In the genomic region with DNA sequence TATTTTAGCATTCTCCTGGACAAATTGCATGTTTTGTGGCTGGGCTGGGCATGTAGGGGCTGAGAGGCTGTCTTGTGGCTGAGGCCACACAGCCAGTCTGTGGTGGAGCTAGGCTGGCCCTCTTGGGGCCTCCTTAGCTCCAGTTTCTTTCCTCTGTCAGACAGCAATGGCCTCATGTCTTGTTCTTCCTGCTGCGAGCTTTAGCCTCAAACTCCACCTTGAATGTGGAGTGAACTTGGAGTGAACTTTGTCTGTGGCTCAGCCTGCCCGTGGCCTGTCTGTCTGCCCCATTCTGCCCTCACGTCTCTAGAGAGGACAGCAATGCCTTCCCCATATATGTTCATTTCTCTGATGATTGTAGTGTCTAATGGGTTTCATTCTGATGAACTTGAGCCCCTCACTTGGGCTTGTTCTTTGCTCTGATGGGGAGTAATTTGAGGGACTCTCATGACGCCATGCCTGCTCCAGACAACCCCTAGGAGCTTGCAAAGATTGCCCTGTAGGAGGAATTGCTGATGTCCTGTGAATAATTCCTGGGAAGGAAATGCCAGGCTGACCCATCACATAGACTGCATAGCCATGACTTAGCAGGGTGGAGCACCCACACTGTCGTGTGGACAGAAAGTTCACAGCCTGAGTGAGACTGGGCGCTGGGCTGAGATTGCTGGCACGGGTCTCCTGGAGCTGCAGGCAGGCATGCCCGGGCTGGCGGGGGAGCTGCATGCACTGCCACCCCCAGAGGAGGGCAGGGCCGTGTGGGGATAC, we compare ENCODE assay signal across 12 cellular contexts. TPM values are rescaled to one million over a fixed set of nuclear protein-coding genes. Genes with fewer than 3 reads are reported as not detected.
A peak's percentile ranks its signal among the peaks of the same experiment; 100 is the strongest.
DNase-seq lines count a peak whose midpoint lies in the region; ATAC-seq, FAIRE-seq and TF ChIP-seq lines count a peak whose summit lies in the region.
"Had no signal": no experiment of that assay in that cellular context is flagged by ENCODE, and none has a peak within 500 bp of the region (broad histone marks: within the 10 kb centered on the region; RNA-seq: fewer than 3 reads in every experiment).

No MANE protein-coding gene starts in this region.

- H3K79me2 ChIP-seq in endothelial cell of umbilical vein (ENCODE audit: control insufficient read depth, insufficient read depth, low read length) (peaks cover 90% of the 10 kb centered on the region), osteoblast (ENCODE audit: insufficient read depth, low read length) (peaks cover 92% of the 10 kb centered on the region)

- H3K9ac ChIP-seq in BLaER1 (no peak overlapping the region), endothelial cell of umbilical vein (replicated peaks; ENCODE audit: extremely low read depth, insufficient read depth, low read length) (peak overlapping the region; percentile 18)

- H2AFZ ChIP-seq in endothelial cell of umbilical vein (ENCODE audit: low read depth, low read length) = no peak overlapping the region
- no peak overlapping the region for H2AFZ ChIP-seq in osteoblast (ENCODE audit: low read length)

- H3K9me3 Mint-ChIP-seq in activated T-helper 17 cell treated with anti-CD3 and anti-CD28 coated beads, Interleukin-2, amount 50 U/mL, for 72 hours = no peaks in the 10 kb centered on the region

- no peak overlapping the region for H3K4me3 Mint-ChIP-seq in activated T-helper 17 cell treated with anti-CD3 and anti-CD28 coated beads, Interleukin-2, amount 50 U/mL, for 72 hours

- intact Hi-C loops in endothelial cell of umbilical vein (cut with micrococcal nuclease) = no loop called here

- no peak overlapping the region for H3K4me3 ChIP-seq in BLaER1
- no peak overlapping the region for H3K4me3 ChIP-seq in endothelial cell of umbilical vein (replicated peaks in 1 of 3; ENCODE audit: insufficient read depth in 1 of 3, low read depth in 1 of 3, low read length in 3 of 3)
- peak overlapping the region; percentile 9 for H3K4me3 ChIP-seq in osteoblast (ENCODE audit: insufficient read depth, low read length)
- H3K4me3 ChIP-seq: body of pancreas had no signal

- no peaks in the 10 kb centered on the region for H3K9me1 ChIP-seq in endothelial cell of umbilical vein (replicated peaks; ENCODE audit: control insufficient read depth, extremely low read depth, insufficient read depth, low read length)

- peak; percentile 67 for FAIRE-seq in endothelial cell of umbilical vein (lab: Jason Lieb, UNC)
- FAIRE-seq: GM18507 had no signal

- H3K4me1 ChIP-seq in BLaER1 (peaks cover 68% of the 10 kb centered on the region), endothelial cell of umbilical vein (ENCODE audit: control insufficient read depth, extremely low read depth, insufficient read depth, low read length) (peaks cover 55% of the 10 kb centered on the region), osteoblast (ENCODE audit: insufficient read depth, low read length) (peaks cover 52% of the 10 kb centered on the region)

- dilution Hi-C loops in endothelial cell of umbilical vein (cut with MboI; ENCODE audit: extremely low pct_ligation_motif_present, low sequenced_read_pairs) = no loop called here

- H3K36me3 ChIP-seq in BLaER1 = peaks cover 6% of the 10 kb centered on the region
- H3K36me3 ChIP-seq in endothelial cell of umbilical vein (ENCODE audit: control insufficient read depth in 2 of 2, extremely low read depth in 1 of 2, insufficient read depth in 2 of 2, low read length in 2 of 2) = no peaks in the 10 kb centered on the region
- H3K36me3 ChIP-seq in osteoblast (ENCODE audit: insufficient read depth, low read length) = no peaks in the 10 kb centered on the region
- H3K36me3 ChIP-seq: neutrophil had no signal

- DNase-seq in MV-4-11 (lab: John Stamatoyannopoulos, UW) = peak; percentile 65
- DNase-seq in endothelial cell of umbilical vein (ENCODE audit: low read depth, low spot score) = peak; percentile 57
- peak; percentile 81 for DNase-seq in osteoblast (ENCODE audit: insufficient read length, low spot score, missing footprints)
- DNase-seq in stimulated activated CD4-positive, alpha-beta T cell treated with anti-CD3 and anti-CD28 coated beads, Interleukin-4, amount 100 ng/mL, for 24 hours = no peak
- DNase-seq in NCI-H2107 (lab: John Stamatoyannopoulos, UW) = no peak
- DNase-seq: body of pancreas, NCI-H2081 had no signal

- H3K27ac ChIP-seq in BLaER1 (peak overlapping the region; percentile 48), endothelial cell of umbilical vein (ENCODE audit: insufficient read depth, low read depth, low read length) (peak overlapping the region; percentile 94), osteoblast (ENCODE audit: low read depth, low read length) (peak overlapping the region; percentile 94)
- H3K27ac ChIP-seq: body of pancreas, neutrophil had no signal

- peaks cover 3% of the 10 kb centered on the region for H3K4me1 Mint-ChIP-seq in activated T-helper 17 cell treated with anti-CD3 and anti-CD28 coated beads, Interleukin-2, amount 50 U/mL, for 72 hours

- H3K27ac Mint-ChIP-seq in activated T-helper 17 cell treated with anti-CD3 and anti-CD28 coated beads, Interleukin-2, amount 50 U/mL, for 72 hours = no peak overlapping the region

- TF ChIP-seq CTCF in endothelial cell of umbilical vein (IDR thresholded peaks at IDR 0.05; ENCODE audit: extremely low read depth in 1 of 2, insufficient read depth in 1 of 2, low read depth in 1 of 2, low read length in 2 of 2) (no peak), osteoblast (IDR thresholded peaks at IDR 0.05; ENCODE audit: extremely low read depth, low read depth, low read length) (no peak)

- H3K27me3 Mint-ChIP-seq in activated T-helper 17 cell treated with anti-CD3 and anti-CD28 coated beads, Interleukin-2, amount 50 U/mL, for 72 hours = peaks cover 33% of the 10 kb centered on the region

- TF ChIP-seq POLR2A in endothelial cell of umbilical vein (IDR thresholded peaks at IDR 0.05; ENCODE audit: low read depth, low read length) = no peak

- no TSS peak for BruUV-seq in endothelial cell of umbilical vein (replicated peaks; lab: Mats Ljungman, UMichigan)

- POLR2A ChIA-PET in endothelial cell of umbilical vein (lab: Charles Lee) = interaction anchor here (1.6 to 2.6 kb wide), 2 partner anchors 14 to 40 kb away, joined by 6 read pairs; no protein-coding TSS in a partner anchor

- no peak for ATAC-seq in HG03045 (IDR thresholded peaks at IDR 0.05; ENCODE audit: unreplicated experiment)
- no peak for ATAC-seq in activated T-helper 17 cell treated with anti-CD3 and anti-CD28 coated beads, Interleukin-2, amount 50 U/mL, for 72 hours (replicated peaks)
- ATAC-seq: body of pancreas had no signal

- H3K4me2 ChIP-seq in BLaER1 (peak overlapping the region; percentile 57), endothelial cell of umbilical vein (ENCODE audit: insufficient read depth, low read length) (peak overlapping the region; percentile 29), osteoblast (ENCODE audit: insufficient read depth, low read length) (peak overlapping the region; percentile 56)

- no peaks in the 10 kb centered on the region for H3K36me3 Mint-ChIP-seq in activated T-helper 17 cell treated with anti-CD3 and anti-CD28 coated beads, Interleukin-2, amount 50 U/mL, for 72 hours (ENCODE audit: low read depth)

- CTCF ChIA-PET in endothelial cell of umbilical vein (lab: Charles Lee) = interaction anchor here (0.7 to 6.5 kb wide), 8 partner anchors 9 to 106 kb away, joined by 3 to 65 read pairs (median 6); no protein-coding TSS in a partner anchor

- no peaks in the 10 kb centered on the region for H3K27me3 ChIP-seq in BLaER1
- no peaks in the 10 kb centered on the region for H3K27me3 ChIP-seq in endothelial cell of umbilical vein (ENCODE audit: control insufficient read depth in 2 of 2, insufficient read depth in 2 of 2, low read length in 2 of 2)
- H3K27me3 ChIP-seq in osteoblast (ENCODE audit: insufficient read depth, low read length) = no peaks in the 10 kb centered on the region
- H3K27me3 ChIP-seq: body of pancreas, neutrophil had no signal

- H4K20me1 ChIP-seq in BLaER1 = peaks cover 99% of the 10 kb centered on the region
- no peaks in the 10 kb centered on the region for H4K20me1 ChIP-seq in endothelial cell of umbilical vein (replicated peaks; ENCODE audit: control insufficient read depth, extremely low read depth, insufficient read depth, low read length)
- no peaks in the 10 kb centered on the region for H4K20me1 ChIP-seq in osteoblast (ENCODE audit: insufficient read depth, low read length)

- no peaks in the 10 kb centered on the region for H3K9me3 ChIP-seq in BLaER1
- no peaks in the 10 kb centered on the region for H3K9me3 ChIP-seq in endothelial cell of umbilical vein (replicated peaks; ENCODE audit: control insufficient read depth, insufficient read depth, low read length)
- H3K9me3 ChIP-seq in osteoblast (ENCODE audit: low read depth, low read length) = no peaks in the 10 kb centered on the region
- H3K9me3 ChIP-seq: body of pancreas, neutrophil had no signal

TF ChIP-seq in endothelial cell of umbilical vein, 7 proteins besides CTCF, POLR2A, EP300 and RAD21:
- peak; percentile 58 for TF ChIP-seq FOS (IDR thresholded peaks at IDR 0.05; ENCODE audit: borderline replicate concordance, insufficient read depth, low read length)
- TF ChIP-seq GATA2 (IDR thresholded peaks at IDR 0.05; ENCODE audit: insufficient read depth, insufficient read length, low read depth, low read length) = no peak
- peak; percentile 14 for TF ChIP-seq MYC (IDR thresholded peaks at IDR 0.05; ENCODE audit: low read depth, low read length)
- TF ChIP-seq JUN (IDR thresholded peaks at IDR 0.05; ENCODE audit: borderline replicate concordance, insufficient read depth, insufficient read length, low read depth) = no peak

RNA-seq across cellular contexts. Expression of gene ASAP2, which starts 42.6 kb away (rescaled TPM):
- total RNA-seq in endothelial cell of umbilical vein (75.8 and 79.2 TPM in 2 replicates), osteoblast (56.0 and 66.2 TPM in 2 replicates)
- polyA plus RNA-seq in endothelial cell of umbilical vein = 26.4 and 31.1 TPM in 2 replicates
- polyA plus RNA-seq in endothelial cell of umbilical vein (2011; cell fraction: cytosol; rRNA removed) = 31.6 and 32.0 TPM in 2 replicates
- 85.8 and 94.0 TPM in 2 replicates for polyA plus RNA-seq in endothelial cell of umbilical vein (2011; cell fraction: nucleus; rRNA removed)
- 39.1 and 42.5 TPM in 2 replicates for polyA plus RNA-seq in endothelial cell of umbilical vein (2012)
- polyA minus RNA-seq in endothelial cell of umbilical vein = 66.1 and 67.7 TPM in 2 replicates
- 7.3 TPM for polyA minus RNA-seq in endothelial cell of umbilical vein (2011; cell fraction: cytosol; rRNA and poly(A)+ RNA removed)
- 92.1 and 117 TPM in 2 replicates for polyA minus RNA-seq in endothelial cell of umbilical vein (2011; cell fraction: nucleus; rRNA and poly(A)+ RNA removed)
- under 1 TPM; 0.17 to 0.19 TPM for total RNA-seq in activated T-helper 17 cell treated with anti-CD3 and anti-CD28 coated beads, Interleukin-2, amount 50 U/mL, for 72 hours

Comparison
In these comparisons a context has a peak if more than half of its experiments do, and no peak if none do; other contexts are left out.
1. DNase-seq: peak in MV-4-11 (single experiment), endothelial cell of umbilical vein (single experiment) and osteoblast (single experiment); none in stimulated activated CD4-positive, alpha-beta T cell treated with anti-CD3 and anti-CD28 coated beads, Interleukin-4, amount 100 ng/mL, for 24 hours (single experiment) and NCI-H2107 (single experiment).
2. RNA of gene ASAP2, which starts 42.6 kb away (total RNA-seq): 75.8 to 79.2 TPM in endothelial cell of umbilical vein and 56.0 to 66.2 TPM in osteoblast; 0.17 to 0.19 TPM in activated T-helper 17 cell treated with anti-CD3 and anti-CD28 coated beads, Interleukin-2, amount 50 U/mL, for 72 hours; every median in the first group is over 10 times any median in the second.
3. Peak in every context shown above with its lines, with median percentiles within 50 percentile points of each other: H3K27ac ChIP-seq and H3K4me2 ChIP-seq.